22 cellular contexts compared by ENCODE assay signal in the genomic region with DNA sequence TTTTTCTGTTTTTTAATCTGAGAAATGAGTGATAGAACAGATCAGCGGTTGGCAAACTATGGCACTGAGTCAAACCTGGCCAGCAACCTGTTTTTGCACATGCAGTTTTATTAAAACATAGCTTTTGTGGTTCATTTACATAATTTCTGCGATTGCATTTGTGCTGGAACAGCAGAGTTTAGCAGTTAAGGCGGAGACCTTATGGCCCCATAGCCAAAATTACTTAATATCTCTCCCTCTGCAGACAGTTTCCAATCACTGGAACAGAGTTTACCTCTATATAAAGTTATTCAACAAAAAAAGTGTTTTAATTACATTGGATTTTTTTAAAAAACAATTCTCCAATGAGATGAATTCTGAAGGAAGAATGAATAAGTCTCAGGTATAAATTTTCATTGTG.
"Had no signal": no experiment of that assay in that cellular context is flagged by ENCODE, and none has a peak within 500 bp of the region (broad histone marks: within the 10 kb centered on the region; RNA-seq: fewer than 3 reads in every experiment).

No MANE protein-coding gene starts in this region.

- H3K4me2 ChIP-seq: PC-9 had no signal

- ATAC-seq: activated T-cell treated with anti-CD3 and anti-CD28 coated beads, Interleukin-2, amount 50 U/mL, for 4 hours; activated T-helper 17 cell treated with anti-CD3 and anti-CD28 coated beads, Interleukin-2, amount 50 U/mL, for 72 hours had no signal

- DNase-seq: activated B cell treated with CpG ODN at 0.5 μM for 24 hours; activated CD4-positive, alpha-beta memory T cell treated with anti-CD3 and anti-CD28 coated beads for 36 hours; activated CD4-positive, alpha-beta T cell treated with anti-CD3 and anti-CD28 coated beads for 1 hour; activated CD4-positive, alpha-beta T cell treated with anti-CD3 and anti-CD28 coated beads, Interleukin-2, amount 10 ng/mL, durations not matched to agents 24 days and 14 days; activated CD8-positive, alpha-beta memory T cell treated with anti-CD3 and anti-CD28 coated beads for 24 hours; activated gamma-delta T cell; activated naive CD4-positive, alpha-beta T cell treated with anti-CD3 and anti-CD28 coated beads for 36 hours; activated T-cell treated with anti-CD3 and anti-CD28 coated beads, Interleukin-2, amount 50 U/mL, for 4 hours; amygdala; NCI-H1092 treated with DMSO at 0.1 percent for 48 hours; NCI-H1417 treated with DMSO at 0.1 percent for 48 hours; NCI-H1694; NCI-H2029; NCI-H2107; NCI-H226; NCI-H510A; NCI-H526 treated with DMSO at 0.1 percent for 48 hours; NCI-H82; PC-9; SHP77 treated with DMSO at 0.1 percent for 48 hours; SW 1271 had no signal

- H3K27ac ChIP-seq: PC-9 had no signal

- H2AFZ ChIP-seq: PC-9 had no signal

- H3K4me3 ChIP-seq: PC-9 had no signal
